1 cellular context compared by ENCODE assay signal in genomic region chrX:38890963-38891362, GRCh38.
A peak's percentile ranks its signal among the peaks of the same experiment; 100 is the strongest.
TF ChIP-seq lines count a peak whose summit lies in the region.

No MANE protein-coding gene starts in this region.

TF ChIP-seq in liver, 16 proteins besides CTCF, POLR2A, EP300 and RAD21 (continued from another document):
- TF ChIP-seq TAF1 (conservative IDR thresholded peaks at IDR 0.05) (no peak), NR2F2 (IDR thresholded peaks at IDR 0.05) (peak; percentile 82), FOXA1 (IDR thresholded peaks at IDR 0.05) (peak; percentile 57), MAX (IDR thresholded peaks at IDR 0.05) (peak; percentile 49), RXRA (IDR thresholded peaks at IDR 0.05) (peak; percentile 89), JUND (IDR thresholded peaks at IDR 0.05) (peak in 1 of 2 donors; percentile 69)
